2 cellular contexts compared by ENCODE assay signal in the genomic region with DNA sequence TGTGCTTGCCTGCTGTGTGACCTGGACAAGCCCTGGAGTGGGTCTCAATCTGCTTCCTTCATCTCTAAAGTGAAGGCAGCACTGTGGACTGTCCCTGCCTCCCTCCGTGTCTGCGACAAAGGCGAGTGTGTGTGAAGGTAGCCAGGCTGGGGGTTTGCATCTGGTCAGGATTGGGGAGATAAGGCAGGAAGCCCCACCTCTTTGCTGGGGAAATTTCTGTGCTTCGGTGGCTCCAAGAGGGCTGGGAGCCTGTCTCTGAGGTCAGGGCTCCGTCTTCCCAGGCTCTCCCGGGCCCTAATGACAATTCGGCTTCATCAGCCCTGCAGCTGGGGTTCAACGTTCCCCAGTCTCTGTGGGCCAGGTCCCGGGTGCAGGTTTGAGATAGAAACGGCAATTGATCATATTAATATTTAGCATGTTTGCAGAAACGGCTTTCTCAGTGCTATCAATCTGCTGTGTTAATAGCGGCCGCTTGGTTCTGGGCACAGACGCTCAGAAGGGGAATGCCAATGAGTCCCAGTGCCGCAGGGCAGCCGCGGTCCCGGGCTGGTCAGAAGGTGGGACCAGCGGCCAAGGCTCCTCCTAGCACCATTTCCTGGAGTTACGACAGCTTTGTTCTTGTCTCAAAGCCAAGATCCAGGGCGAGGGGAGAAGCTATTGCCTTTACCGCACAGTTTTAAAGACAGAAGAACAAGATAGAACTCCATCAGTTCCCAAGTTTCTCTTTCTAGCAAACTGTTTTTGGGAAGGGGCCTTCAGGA.
TF ChIP-seq lines count a peak whose summit lies in the region.

No MANE protein-coding gene starts in this region.

TF ChIP-seq in liver, 16 proteins besides CTCF, POLR2A, EP300 and RAD21:
- TF ChIP-seq RXRA (IDR thresholded peaks at IDR 0.05) (no peak), FOXA2 (IDR thresholded peaks at IDR 0.05) (no peak), HNF4A (conservative IDR thresholded peaks at IDR 0.05) (no peak), ZBTB33 (IDR thresholded peaks at IDR 0.05) (no peak), JUND (IDR thresholded peaks at IDR 0.05) (no peak), YY1 (IDR thresholded peaks at IDR 0.05) (no peak), HNF4G (IDR thresholded peaks at IDR 0.05) (no peak), GABPA (IDR thresholded peaks at IDR 0.05 in 1 of 2, conservative IDR thresholded peaks at IDR 0.05 in 1 of 2) (no peak), TAF1 (conservative IDR thresholded peaks at IDR 0.05) (no peak), FOXA1 (IDR thresholded peaks at IDR 0.05) (no peak), EGR1 (IDR thresholded peaks at IDR 0.05; ENCODE audit: low read depth in 2 of 2) (no peak), MAX (IDR thresholded peaks at IDR 0.05) (no peak), SP1 (IDR thresholded peaks at IDR 0.05) (no peak), NR2F2 (IDR thresholded peaks at IDR 0.05) (no peak)
- TF ChIP-seq, protein P1, sequence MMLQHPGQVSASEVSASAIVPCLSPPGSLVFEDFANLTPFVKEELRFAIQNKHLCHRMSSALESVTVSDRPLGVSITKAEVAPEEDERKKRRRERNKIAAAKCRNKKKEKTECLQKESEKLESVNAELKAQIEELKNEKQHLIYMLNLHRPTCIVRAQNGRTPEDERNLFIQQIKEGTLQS (IDR thresholded peaks at IDR 0.05): no peak
- TF ChIP-seq, protein P2, sequence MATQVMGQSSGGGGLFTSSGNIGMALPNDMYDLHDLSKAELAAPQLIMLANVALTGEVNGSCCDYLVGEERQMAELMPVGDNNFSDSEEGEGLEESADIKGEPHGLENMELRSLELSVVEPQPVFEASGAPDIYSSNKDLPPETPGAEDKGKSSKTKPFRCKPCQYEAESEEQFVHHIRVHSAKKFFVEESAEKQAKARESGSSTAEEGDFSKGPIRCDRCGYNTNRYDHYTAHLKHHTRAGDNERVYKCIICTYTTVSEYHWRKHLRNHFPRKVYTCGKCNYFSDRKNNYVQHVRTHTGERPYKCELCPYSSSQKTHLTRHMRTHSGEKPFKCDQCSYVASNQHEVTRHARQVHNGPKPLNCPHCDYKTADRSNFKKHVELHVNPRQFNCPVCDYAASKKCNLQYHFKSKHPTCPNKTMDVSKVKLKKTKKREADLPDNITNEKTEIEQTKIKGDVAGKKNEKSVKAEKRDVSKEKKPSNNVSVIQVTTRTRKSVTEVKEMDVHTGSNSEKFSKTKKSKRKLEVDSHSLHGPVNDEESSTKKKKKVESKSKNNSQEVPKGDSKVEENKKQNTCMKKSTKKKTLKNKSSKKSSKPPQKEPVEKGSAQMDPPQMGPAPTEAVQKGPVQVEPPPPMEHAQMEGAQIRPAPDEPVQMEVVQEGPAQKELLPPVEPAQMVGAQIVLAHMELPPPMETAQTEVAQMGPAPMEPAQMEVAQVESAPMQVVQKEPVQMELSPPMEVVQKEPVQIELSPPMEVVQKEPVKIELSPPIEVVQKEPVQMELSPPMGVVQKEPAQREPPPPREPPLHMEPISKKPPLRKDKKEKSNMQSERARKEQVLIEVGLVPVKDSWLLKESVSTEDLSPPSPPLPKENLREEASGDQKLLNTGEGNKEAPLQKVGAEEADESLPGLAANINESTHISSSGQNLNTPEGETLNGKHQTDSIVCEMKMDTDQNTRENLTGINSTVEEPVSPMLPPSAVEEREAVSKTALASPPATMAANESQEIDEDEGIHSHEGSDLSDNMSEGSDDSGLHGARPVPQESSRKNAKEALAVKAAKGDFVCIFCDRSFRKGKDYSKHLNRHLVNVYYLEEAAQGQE (IDR thresholded peaks at IDR 0.05): no peak

TF ChIP-seq in HepG2, 621 proteins besides CTCF, POLR2A, EP300 and RAD21:
- no peak for TF ChIP-seq CREM (IDR thresholded peaks at IDR 0.05)
- TF ChIP-seq CREM (CRISPR knock-in tag; IDR thresholded peaks at IDR 0.05): no peak
- no peak for TF ChIP-seq ZNF251 (CRISPR knock-in tag; IDR thresholded peaks at IDR 0.05)
- TF ChIP-seq FOXO1 (CRISPR knock-in tag; IDR thresholded peaks at IDR 0.05): no peak
- no peak for TF ChIP-seq ZNF296 (CRISPR knock-in tag; conservative IDR thresholded peaks at IDR 0.05)
- TF ChIP-seq REL (CRISPR knock-in tag; conservative IDR thresholded peaks at IDR 0.05): no peak
- TF ChIP-seq PHF21A (CRISPR knock-in tag; IDR thresholded peaks at IDR 0.05): no peak
- no peak for TF ChIP-seq SNAPC5 (CRISPR knock-in tag; IDR thresholded peaks at IDR 0.05; ENCODE audit: borderline replicate concordance)
- no peak for TF ChIP-seq BRD4 (CRISPR knock-in tag; IDR thresholded peaks at IDR 0.05)
- TF ChIP-seq ZNF788 (CRISPR knock-in tag; IDR thresholded peaks at IDR 0.05; ENCODE audit: borderline replicate concordance): no peak
- TF ChIP-seq FOSL2 (CRISPR knock-in tag; IDR thresholded peaks at IDR 0.05): no peak
- TF ChIP-seq CBX1 (IDR thresholded peaks at IDR 0.05; ENCODE audit: low read depth): no peak
- no peak for TF ChIP-seq PCBP1 (IDR thresholded peaks at IDR 0.05; ENCODE audit: borderline replicate concordance, low read depth, low read length)
- no peak for TF ChIP-seq ZNF3 (CRISPR knock-in tag; IDR thresholded peaks at IDR 0.05)
- TF ChIP-seq ZBTB3 (CRISPR knock-in tag; IDR thresholded peaks at IDR 0.05; ENCODE audit: borderline replicate concordance, low read depth): no peak
